In the genomic region with DNA sequence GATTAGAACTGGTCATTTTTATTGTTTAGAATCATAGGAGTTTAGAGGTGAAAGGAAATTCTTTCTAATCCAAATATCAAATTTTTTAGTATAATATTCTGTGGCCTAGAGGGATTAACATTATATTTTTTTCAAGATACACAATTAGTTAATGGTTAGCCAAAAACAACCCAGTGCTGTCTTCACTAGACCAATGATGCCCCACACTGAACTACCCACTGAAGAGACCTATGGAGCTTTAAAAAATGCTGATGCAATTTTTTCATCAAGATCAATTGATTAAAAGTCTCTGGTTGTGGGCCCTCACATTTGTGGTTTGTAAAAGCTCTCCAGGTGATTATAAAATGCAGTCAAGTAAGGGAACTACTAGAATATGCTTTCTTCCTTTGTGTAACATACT, we compare ENCODE assay signal across 9 cellular contexts.
"Had no signal": no experiment of that assay in that cellular context is flagged by ENCODE, and none has a peak within 500 bp of the region (broad histone marks: within the 10 kb centered on the region; RNA-seq: fewer than 3 reads in every experiment).

No MANE protein-coding gene starts in this region.

- H3K4me3 ChIP-seq: GM23338, K562 had no signal

- H3K4me3 Mint-ChIP-seq: GM23338, H9 had no signal

- H3K27ac Mint-ChIP-seq: GM23338 had no signal

- FAIRE-seq: H1, H54, K562 had no signal

- ATAC-seq: GM23338, K562 had no signal

- DNase-seq: H9, HCEC 1CT, IMR-90, KG1 had no signal

- H3K9me3 Mint-ChIP-seq: GM23338, H9 had no signal

- H3K27ac ChIP-seq: HL-60 had no signal

- H3K4me2 ChIP-seq: GM23338 had no signal
